ENCODE assay signal across 8 cellular contexts in the genomic region with DNA sequence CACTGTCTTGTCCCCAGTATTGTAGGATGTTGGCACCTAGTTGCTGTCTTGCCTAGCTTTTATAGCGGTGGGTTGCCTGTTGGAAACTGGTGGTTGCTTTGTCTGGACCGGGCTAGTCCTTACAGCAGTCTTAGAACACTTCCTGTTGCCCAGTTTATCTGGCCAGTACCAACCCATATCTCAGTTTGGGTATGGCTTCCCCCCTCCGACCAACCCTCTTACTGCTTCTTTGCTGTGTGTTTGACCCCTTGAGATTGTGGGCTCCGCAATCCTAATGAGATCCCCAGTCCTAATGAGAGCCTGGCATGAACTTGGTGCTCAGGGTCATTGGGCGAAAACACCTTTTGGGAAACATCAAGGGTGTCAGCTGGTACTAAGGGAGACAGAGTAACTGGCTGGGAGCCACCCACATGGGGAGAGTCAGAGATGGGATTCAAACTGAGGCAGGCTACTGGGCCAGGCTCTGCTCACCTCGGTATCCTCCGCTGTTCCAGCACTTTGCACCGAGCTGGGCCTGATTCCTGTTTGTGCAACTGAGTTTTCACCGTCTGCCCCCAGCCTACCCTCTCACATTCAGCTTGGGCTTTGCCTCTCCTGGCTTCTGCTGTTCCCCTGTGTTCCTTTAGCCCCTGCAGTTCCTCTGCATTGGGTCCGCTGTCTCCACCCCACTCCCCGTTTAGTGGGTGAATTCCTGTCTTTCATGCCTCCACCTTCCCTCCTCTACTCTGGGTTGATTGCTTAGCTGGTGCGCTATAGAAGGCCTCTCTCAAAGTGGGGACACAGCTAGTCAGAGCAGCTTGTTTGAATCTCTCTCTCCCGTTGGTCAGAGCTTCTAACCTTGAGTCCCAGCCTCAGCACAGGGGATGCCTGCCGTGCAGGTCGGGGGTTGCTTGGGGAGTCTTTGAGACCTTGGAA. TPM values are rescaled to one million over a fixed set of nuclear protein-coding genes. Genes with fewer than 3 reads are reported as not detected.
DNase-seq lines count a peak whose midpoint lies in the region; ATAC-seq and TF ChIP-seq lines count a peak whose summit lies in the region.

No MANE protein-coding gene starts in this region.

- H3K4me3 ChIP-seq in kidney epithelial cell (ENCODE audit: low read depth, low read length): peak overlapping the region; percentile 71

- no peak for TF ChIP-seq CTCF in kidney epithelial cell (IDR thresholded peaks at IDR 0.05; ENCODE audit: insufficient read depth, low read length, poor library complexity, severe bottlenecking)

- peaks cover 57% of the 10 kb centered on the region for H3K4me1 Mint-ChIP-seq in T-helper 1 cell treated with Interleukin-12 subunit alpha and Interleukin-12 subunit beta and Interleukin-4 antibody, amounts not matched to agents 30 μg/mL and 1 μg/mL, for 36 hours (ENCODE audit: low read depth)
- peaks cover 64% of the 10 kb centered on the region for H3K4me1 Mint-ChIP-seq in activated CD4-positive, alpha-beta memory T cell treated with anti-CD3 and anti-CD28 coated beads, Interleukin-2, amount 10 ng/mL, durations not matched to agents 7 days and 5 days
- H3K4me1 Mint-ChIP-seq in stimulated activated naive B cell treated with anti-CD40 and anti-IgM and Interleukin-4, amounts not matched to agents 10 μg/mL and 1 μg/mL and 100 μg/mL, for 72 hours: peaks cover 43 to 77% of the 10 kb centered on the region in 2 donors

- H3K9me3 Mint-ChIP-seq in T-helper 1 cell treated with Interleukin-12 subunit alpha and Interleukin-12 subunit beta and Interleukin-4 antibody, amounts not matched to agents 30 μg/mL and 1 μg/mL, for 36 hours: no peaks in the 10 kb centered on the region
- H3K9me3 Mint-ChIP-seq in activated CD4-positive, alpha-beta memory T cell treated with anti-CD3 and anti-CD28 coated beads, Interleukin-2, amount 10 ng/mL, durations not matched to agents 7 days and 5 days: no peaks in the 10 kb centered on the region
- H3K9me3 Mint-ChIP-seq in stimulated activated naive B cell treated with anti-CD40 and anti-IgM and Interleukin-4, amounts not matched to agents 10 μg/mL and 1 μg/mL and 100 μg/mL, for 72 hours: no peaks in the 10 kb centered on the region

- H3K27ac Mint-ChIP-seq in T-helper 1 cell treated with Interleukin-12 subunit alpha and Interleukin-12 subunit beta and Interleukin-4 antibody, amounts not matched to agents 30 μg/mL and 1 μg/mL, for 36 hours: peak overlapping the region; percentile 93
- H3K27ac Mint-ChIP-seq in activated CD4-positive, alpha-beta memory T cell treated with anti-CD3 and anti-CD28 coated beads, Interleukin-2, amount 10 ng/mL, durations not matched to agents 7 days and 5 days: peak overlapping the region; percentile 75
- no peak overlapping the region for H3K27ac Mint-ChIP-seq in stimulated activated naive B cell treated with anti-CD40 and anti-IgM and Interleukin-4, amounts not matched to agents 10 μg/mL and 1 μg/mL and 100 μg/mL, for 72 hours

- POLR2A ChIA-PET in activated CD4-positive, alpha-beta memory T cell treated with anti-CD3 and anti-CD28 coated beads, Interleukin-2, amount 10 ng/mL, durations not matched to agents 7 days and 5 days (lab: Charles Lee): interaction anchor here (0.7 to 6.9 kb wide), 13 partner anchors 12 to 270 kb away, joined by 3 to 109 read pairs (median 4); partner anchors contain the start of gene TADA2B

- DNase-seq in T-helper 1 cell (no peak), kidney epithelial cell (ENCODE audit: low read depth) (no peak), NCI-H345 treated with DMSO at 0.1 percent for 48 hours (lab: John Stamatoyannopoulos, UW; ENCODE audit: unreplicated experiment) (no peak)
- DNase-seq in activated CD4-positive, alpha-beta memory T cell treated with anti-CD3 and anti-CD28 coated beads, Interleukin-2, amount 10 ng/mL, durations not matched to agents 7 days and 5 days: no peak
- DNase-seq in stimulated activated naive B cell treated with anti-CD40 and anti-IgM and Interleukin-4, amounts not matched to agents 10 μg/mL and 1 μg/mL and 100 μg/mL, for 72 hours: no peak
- no peak for DNase-seq in stimulated activated CD4-positive, alpha-beta T cell treated with anti-CD3 and anti-CD28 coated beads, Interleukin-4, amount 100 ng/mL, for 24 hours
- DNase-seq in activated CD8-positive, alpha-beta memory T cell treated with anti-CD3 and anti-CD28 coated beads for 24 hours: no peak

- H3K4me3 Mint-ChIP-seq in T-helper 1 cell treated with Interleukin-12 subunit alpha and Interleukin-12 subunit beta and Interleukin-4 antibody, amounts not matched to agents 30 μg/mL and 1 μg/mL, for 36 hours: peak overlapping the region; percentile 94
- H3K4me3 Mint-ChIP-seq in activated CD4-positive, alpha-beta memory T cell treated with anti-CD3 and anti-CD28 coated beads, Interleukin-2, amount 10 ng/mL, durations not matched to agents 7 days and 5 days: peak overlapping the region; percentile 83
- peak overlapping the region; percentile 95 to 100 for H3K4me3 Mint-ChIP-seq in stimulated activated naive B cell treated with anti-CD40 and anti-IgM and Interleukin-4, amounts not matched to agents 10 μg/mL and 1 μg/mL and 100 μg/mL, for 72 hours

- no peaks in the 10 kb centered on the region for H3K36me3 ChIP-seq in kidney epithelial cell (ENCODE audit: control insufficient read depth, insufficient read depth, low read length)

- no peaks in the 10 kb centered on the region for H3K27me3 Mint-ChIP-seq in T-helper 1 cell treated with Interleukin-12 subunit alpha and Interleukin-12 subunit beta and Interleukin-4 antibody, amounts not matched to agents 30 μg/mL and 1 μg/mL, for 36 hours (ENCODE audit: low read depth)
- peaks cover 2% of the 10 kb centered on the region for H3K27me3 Mint-ChIP-seq in activated CD4-positive, alpha-beta memory T cell treated with anti-CD3 and anti-CD28 coated beads, Interleukin-2, amount 10 ng/mL, durations not matched to agents 7 days and 5 days
- H3K27me3 Mint-ChIP-seq in stimulated activated naive B cell treated with anti-CD40 and anti-IgM and Interleukin-4, amounts not matched to agents 10 μg/mL and 1 μg/mL and 100 μg/mL, for 72 hours: peaks cover 11 to 13% of the 10 kb centered on the region in 2 donors

- peaks cover 6% of the 10 kb centered on the region for H3K36me3 Mint-ChIP-seq in T-helper 1 cell treated with Interleukin-12 subunit alpha and Interleukin-12 subunit beta and Interleukin-4 antibody, amounts not matched to agents 30 μg/mL and 1 μg/mL, for 36 hours (ENCODE audit: low read depth)
- peaks cover 5% of the 10 kb centered on the region for H3K36me3 Mint-ChIP-seq in activated CD4-positive, alpha-beta memory T cell treated with anti-CD3 and anti-CD28 coated beads, Interleukin-2, amount 10 ng/mL, durations not matched to agents 7 days and 5 days (ENCODE audit: low read depth)
- peaks cover 0 to 5% of the 10 kb centered on the region in 2 donors for H3K36me3 Mint-ChIP-seq in stimulated activated naive B cell treated with anti-CD40 and anti-IgM and Interleukin-4, amounts not matched to agents 10 μg/mL and 1 μg/mL and 100 μg/mL, for 72 hours

- CTCF ChIA-PET in activated CD4-positive, alpha-beta memory T cell treated with anti-CD3 and anti-CD28 coated beads, Interleukin-2, amount 10 ng/mL, durations not matched to agents 7 days and 5 days (lab: Charles Lee): interaction anchor here (0.8 to 3.9 kb wide), 11 partner anchors 12 to 202 kb away, joined by 3 to 15 read pairs (median 3); partner anchors contain the start of gene MRFAP1L1

- peaks cover 9% of the 10 kb centered on the region for H3K27me3 ChIP-seq in kidney epithelial cell (ENCODE audit: control insufficient read depth, insufficient read depth, low read length)

- no peak for ATAC-seq in stimulated activated naive B cell treated with anti-CD40 and anti-IgM and Interleukin-4, amounts not matched to agents 10 μg/mL and 1 μg/mL and 100 μg/mL, for 72 hours (replicated peaks)

RNA-seq across cellular contexts. Expression of gene TBC1D14, which starts 1.6 kb away (rescaled TPM):
- total RNA-seq in activated CD4-positive, alpha-beta memory T cell treated with anti-CD3 and anti-CD28 coated beads, Interleukin-2, amount 10 ng/mL, durations not matched to agents 7 days and 5 days: 10 to 100 TPM; 53.7 to 55.3 TPM
- total RNA-seq in kidney epithelial cell: 52.8 and 53.3 TPM in 2 replicates
